Comparison of ENCODE assay signal across 29 cellular contexts in genomic region chr18:71849407-71849806, GRCh38.
A peak's percentile ranks its signal among the peaks of the same experiment; 100 is the strongest.
DNase-seq lines count a peak whose midpoint lies in the region; ATAC-seq and TF ChIP-seq lines count a peak whose summit lies in the region.
"Had no signal": no experiment of that assay in that cellular context is flagged by ENCODE, and none has a peak within 500 bp of the region (broad histone marks: within the 10 kb centered on the region; RNA-seq: fewer than 3 reads in every experiment).

No MANE protein-coding gene starts in this region.

- WGBS in neuronal stem cell (ENCODE audit: extremely low coverage in 2 of 2, insufficient read length in 2 of 2, insufficient replicate concordance in 1 of 2), 2 donors, result no CpG with 5 or more reads among the region's 4 CpGs

- no peak overlapping the region for H3K23ac ChIP-seq in neuronal stem cell (ENCODE audit: low read depth, low read length, poor library complexity)

- H3K4me1 ChIP-seq in KMS-11 (ENCODE audit: low read depth, poor library complexity, severe bottlenecking) (no peaks in the 10 kb centered on the region), neuronal stem cell (ENCODE audit: control insufficient read depth in 2 of 2, insufficient read depth in 1 of 2, low read depth in 1 of 2, low read length in 2 of 2) (peaks cover 0 to 3% of the 10 kb centered on the region in 2 donors)
- H3K4me1 ChIP-seq: BLaER1, breast epithelium, Peyer's patch, right lobe of liver, upper lobe of right lung had no signal

- DNase-seq in activated CD4-positive, alpha-beta T cell treated with anti-CD3 and anti-CD28 coated beads for 48 hours, result peak; percentile 5
- no peak for DNase-seq in activated CD4-positive, alpha-beta T cell treated with anti-CD3 and anti-CD28 coated beads, Interleukin-2, amount 50 U/mL, for 4 hours
- no peak for DNase-seq in astrocyte of the spinal cord (ENCODE audit: low read depth, low spot score)
- no peak for DNase-seq in neuronal stem cell (ENCODE audit: low spot score)
- DNase-seq in anterior cingulate cortex (lab: John Stamatoyannopoulos, UW), result no peak
- DNase-seq: ACHN; activated T-cell treated with anti-CD3 and anti-CD28 coated beads, Interleukin-2, amount 50 U/mL, for 48 hours; DND-41; effector CD8-positive, alpha-beta T cell; erythroblast; mammary epithelial cell; MG63; NCI-H1417 treated with DMSO at 0.1 percent for 48 hours; NCI-H2081; NCI-H2227 treated with DMSO at 0.1 percent for 48 hours; NCI-H526 treated with DMSO at 0.1 percent for 48 hours; Peyer's patch; posterior cingulate gyrus; right lobe of liver; SIG-M5; stimulated activated CD4-positive, alpha-beta T cell treated with anti-CD3 and anti-CD28 coated beads, Interleukin-4, amount 100 ng/mL, for 24 hours; T-helper 1 cell; upper lobe of right lung had no signal

- TF ChIP-seq CTCF in KMS-11 (conservative IDR thresholded peaks at IDR 0.05; ENCODE audit: low read depth, low read length), result peak; percentile 25; the same call in 1 of the 2 replicates
- peak; percentile 1 for TF ChIP-seq CTCF in astrocyte of the spinal cord (IDR thresholded peaks at IDR 0.05; ENCODE audit: low read depth, low read length)

- no peaks in the 10 kb centered on the region for H3K79me2 ChIP-seq in KMS-11 (ENCODE audit: insufficient read depth, low read depth)

- H4K8ac ChIP-seq in neuronal stem cell (ENCODE audit: low read depth, low read length), result no peak overlapping the region

- H4K20me1 ChIP-seq in KMS-11 (ENCODE audit: insufficient read depth), result no peaks in the 10 kb centered on the region
- H4K20me1 ChIP-seq: BLaER1 had no signal

- no peaks in the 10 kb centered on the region for H3K79me1 ChIP-seq in neuronal stem cell (ENCODE audit: low read depth, low read length)

- no peak overlapping the region for H3K27ac ChIP-seq in KMS-11
- H3K27ac ChIP-seq in neuronal stem cell (replicated peaks; ENCODE audit: low read length), result no peak overlapping the region
- H3K27ac ChIP-seq: BLaER1, breast epithelium, Peyer's patch, right lobe of liver, upper lobe of right lung had no signal

- H2AFZ ChIP-seq in KMS-11 (ENCODE audit: low read depth) (no peak overlapping the region), neuronal stem cell (ENCODE audit: low read length) (peak overlapping the region; percentile 10)

- H3K18ac ChIP-seq in neuronal stem cell (ENCODE audit: low read length), result no peak overlapping the region

- in situ Hi-C loops in astrocyte of the spinal cord (cut with HindIII; ENCODE audit: low sequenced_read_pairs), result no loop called here

- H2BK5ac ChIP-seq in neuronal stem cell (ENCODE audit: low read length), result no peak overlapping the region

- H3K4me2 ChIP-seq in KMS-11 (no peak overlapping the region), neuronal stem cell (ENCODE audit: insufficient read depth, low read length, poor library complexity, severe bottlenecking) (no peak overlapping the region)
- H3K4me2 ChIP-seq: BLaER1 had no signal

- H3K14ac ChIP-seq in neuronal stem cell (ENCODE audit: low read length), result no peak overlapping the region

- no peak overlapping the region for H2AK5ac ChIP-seq in neuronal stem cell (ENCODE audit: low read depth, low read length)

- H2BK12ac ChIP-seq in neuronal stem cell (ENCODE audit: low read length), result no peak overlapping the region

- no peak overlapping the region for H2BK120ac ChIP-seq in neuronal stem cell (ENCODE audit: low read depth, low read length)

- peaks cover 0 to 5% of the 10 kb centered on the region in 2 donors for H3K9me3 ChIP-seq in neuronal stem cell (replicated peaks in 1 of 2; ENCODE audit: control insufficient read depth in 2 of 2, insufficient read depth in 1 of 2, low read depth in 1 of 2, low read length in 2 of 2)
- H3K9me3 ChIP-seq: MG63, Peyer's patch, right lobe of liver, upper lobe of right lung had no signal

- H4K91ac ChIP-seq in neuronal stem cell (ENCODE audit: low read depth, low read length, poor library complexity), result no peak overlapping the region

- no peaks in the 10 kb centered on the region for H3K27me3 ChIP-seq in KMS-11 (ENCODE audit: insufficient read depth, low read depth)
- no peaks in the 10 kb centered on the region for H3K27me3 ChIP-seq in neuronal stem cell (ENCODE audit: control insufficient read depth in 3 of 3, insufficient read depth in 3 of 3, low read depth in 1 of 3, low read length in 3 of 3)
- H3K27me3 ChIP-seq: BLaER1, breast epithelium, MG63, Peyer's patch, right lobe of liver, upper lobe of right lung had no signal

- H3K36me3 ChIP-seq in KMS-11 (ENCODE audit: insufficient read depth), result no peaks in the 10 kb centered on the region
- no peaks in the 10 kb centered on the region for H3K36me3 ChIP-seq in neuronal stem cell (replicated peaks in 1 of 2; ENCODE audit: control insufficient read depth in 2 of 2, insufficient read depth in 2 of 2, low read length in 2 of 2)
- H3K36me3 ChIP-seq: BLaER1, breast epithelium, MG63, Peyer's patch, right lobe of liver, upper lobe of right lung had no signal

- H3K9ac ChIP-seq in KMS-11 (no peak overlapping the region), neuronal stem cell (ENCODE audit: low read depth, low read length, poor library complexity) (no peak overlapping the region)
- H3K9ac ChIP-seq: BLaER1 had no signal

- no peak overlapping the region for H2BK15ac ChIP-seq in neuronal stem cell (ENCODE audit: low read length)

- H3K4ac ChIP-seq in neuronal stem cell (ENCODE audit: low read length), result no peak overlapping the region

- H3K4me3 ChIP-seq in KMS-11 (IDR thresholded peaks at IDR 0.05; ENCODE audit: insufficient read depth, low read depth, low read length), result no peak overlapping the region
- H3K4me3 ChIP-seq in astrocyte of the spinal cord (ENCODE audit: low read depth, low read length), result no peak overlapping the region
- no peak overlapping the region for H3K4me3 ChIP-seq in neuronal stem cell (ENCODE audit: low read length in 2 of 2)
- H3K4me3 ChIP-seq: BLaER1, breast epithelium, MG63, Peyer's patch, right lobe of liver, upper lobe of right lung had no signal

- ATAC-seq in HG03039 (IDR thresholded peaks at IDR 0.05; ENCODE audit: unreplicated experiment) (no peak), GM21576 (IDR thresholded peaks at IDR 0.05; ENCODE audit: unreplicated experiment) (no peak)
- ATAC-seq: right lobe of liver; stimulated activated effector memory CD8-positive, alpha-beta T cell treated with anti-CD3 and anti-CD28 coated beads, Interleukin-12 subunit alpha, Interleukin-12 subunit beta, amount 100 ng/mL, for 72 hours; upper lobe of right lung had no signal
